ENCODE assay signal across 1 cellular context in the genomic region with DNA sequence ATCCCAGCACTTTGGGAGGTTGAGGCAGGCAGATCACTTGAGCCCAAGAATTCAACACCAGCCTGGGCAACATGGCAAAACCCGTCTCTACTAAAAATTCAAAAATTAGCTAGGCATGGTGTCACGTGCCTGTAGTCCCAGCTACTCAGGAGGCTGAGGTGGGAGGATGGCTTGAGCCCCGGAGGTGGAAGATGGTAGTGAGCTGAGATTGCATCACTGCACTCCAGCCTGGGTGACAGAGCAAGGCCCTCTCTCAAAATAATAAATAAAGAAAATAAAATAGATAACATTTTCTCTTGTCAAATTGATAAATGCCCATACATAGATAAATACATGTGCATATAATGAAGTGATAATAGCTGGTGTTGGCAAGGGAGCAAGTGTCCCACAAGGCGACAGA.
TF ChIP-seq lines count a peak whose summit lies in the region.

No MANE protein-coding gene starts in this region.

TF ChIP-seq in IMR-90, 13 proteins besides CTCF, POLR2A, EP300 and RAD21:
- TF ChIP-seq BHLHE40 (IDR thresholded peaks at IDR 0.05; ENCODE audit: low read depth, low read length): no peak
- TF ChIP-seq RCOR1 (IDR thresholded peaks at IDR 0.05; ENCODE audit: insufficient replicate concordance, low read length): no peak
- peak; percentile 11; the same call in 1 of the 2 replicates for TF ChIP-seq CEBPB (IDR thresholded peaks at IDR 0.05; ENCODE audit: low read depth, low read length)
- TF ChIP-seq, protein P1, sequence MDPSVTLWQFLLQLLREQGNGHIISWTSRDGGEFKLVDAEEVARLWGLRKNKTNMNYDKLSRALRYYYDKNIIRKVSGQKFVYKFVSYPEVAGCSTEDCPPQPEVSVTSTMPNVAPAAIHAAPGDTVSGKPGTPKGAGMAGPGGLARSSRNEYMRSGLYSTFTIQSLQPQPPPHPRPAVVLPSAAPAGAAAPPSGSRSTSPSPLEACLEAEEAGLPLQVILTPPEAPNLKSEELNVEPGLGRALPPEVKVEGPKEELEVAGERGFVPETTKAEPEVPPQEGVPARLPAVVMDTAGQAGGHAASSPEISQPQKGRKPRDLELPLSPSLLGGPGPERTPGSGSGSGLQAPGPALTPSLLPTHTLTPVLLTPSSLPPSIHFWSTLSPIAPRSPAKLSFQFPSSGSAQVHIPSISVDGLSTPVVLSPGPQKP (IDR thresholded peaks at IDR 0.05; ENCODE audit: borderline replicate concordance, low read depth, low read length): no peak
- TF ChIP-seq CHD1 (IDR thresholded peaks at IDR 0.05; ENCODE audit: low read depth, low read length): no peak
- no peak for TF ChIP-seq MAZ (IDR thresholded peaks at IDR 0.05; ENCODE audit: borderline replicate concordance, low read depth, low read length)
